ENCODE assay signal across 17 cellular contexts in the genomic region with DNA sequence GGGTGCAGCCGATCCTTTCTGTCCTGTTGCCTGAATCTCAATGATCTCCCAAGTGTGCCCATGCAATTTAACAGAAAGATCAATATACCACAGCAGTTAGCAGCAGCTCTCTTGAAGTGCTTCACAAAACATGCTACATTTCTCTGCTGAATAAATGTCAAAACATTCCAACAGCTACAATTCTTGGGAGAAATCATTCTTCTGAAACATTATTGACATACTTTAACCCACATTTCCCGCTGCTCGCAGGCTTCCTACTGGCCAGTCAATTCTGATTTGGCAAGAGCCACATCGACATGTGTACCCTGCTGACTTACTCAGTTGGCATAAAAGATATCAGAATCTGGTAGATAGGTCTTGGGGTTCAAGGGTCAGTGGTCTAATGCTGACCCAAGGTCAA.
DNase-seq lines count a peak whose midpoint lies in the region; ATAC-seq, FAIRE-seq and TF ChIP-seq lines count a peak whose summit lies in the region.
"Had no signal": no experiment of that assay in that cellular context is flagged by ENCODE, and none has a peak within 500 bp of the region (broad histone marks: within the 10 kb centered on the region; RNA-seq: fewer than 3 reads in every experiment).

No MANE protein-coding gene starts in this region.

- 0 out of 4 replicates have a peak, but pooled peaks have one; percentile 4 to 18 for TF ChIP-seq RAD21 in H1 (IDR thresholded peaks at IDR 0.05 in 1 of 2, conservative IDR thresholded peaks at IDR 0.05 in 1 of 2; ENCODE audit: low read depth in 2 of 2, low read length in 2 of 2)

- no peak overlapping the region for H3K9ac ChIP-seq in H1 (replicated peaks in 1 of 4; ENCODE audit: extremely low read depth in 1 of 4, low read depth in 3 of 4, low read length in 3 of 4)
- H3K9ac ChIP-seq in neuronal stem cell (ENCODE audit: low read depth, low read length, poor library complexity) = no peak overlapping the region
- H3K9ac ChIP-seq: BLaER1 had no signal

- FAIRE-seq in D721Med (lab: Jason Lieb, UNC) = peak; percentile 29
- no peak for FAIRE-seq in H1 (lab: Jason Lieb, UNC)
- FAIRE-seq: GM12878, GM18507 had no signal

- no peak overlapping the region for H4K5ac ChIP-seq in H1 (ENCODE audit: insufficient read length, low read depth, low read length)

- H2AFZ ChIP-seq in H1 (ENCODE audit: low read length) = peak overlapping the region; percentile 54; the same call in 1 of the 2 replicates
- peak overlapping the region; percentile 33 for H2AFZ ChIP-seq in neuronal stem cell (ENCODE audit: low read length)

- H2AK5ac ChIP-seq in H1 (ENCODE audit: low read depth, low read length) (no peak overlapping the region), neuronal stem cell (ENCODE audit: low read depth, low read length) (no peak overlapping the region)

- H3K4ac ChIP-seq in H1 (replicated peaks; ENCODE audit: insufficient read length, low read depth, low read length) (no peak overlapping the region), neuronal stem cell (ENCODE audit: low read length) (no peak overlapping the region)

- H3K4me1 ChIP-seq in H1 (replicated peaks in 1 of 4; ENCODE audit: control insufficient read depth in 3 of 4, insufficient read depth in 4 of 4, low read length in 3 of 4) = no peaks in the 10 kb centered on the region
- peaks cover 0 to 2% of the 10 kb centered on the region in 2 donors for H3K4me1 ChIP-seq in neuronal stem cell (ENCODE audit: control insufficient read depth in 2 of 2, insufficient read depth in 1 of 2, low read depth in 1 of 2, low read length in 2 of 2)
- H3K4me1 ChIP-seq: BLaER1, HAP-1 had no signal

- no peak overlapping the region for H2BK12ac ChIP-seq in H1 (ENCODE audit: low read depth, low read length)
- no peak overlapping the region for H2BK12ac ChIP-seq in neuronal stem cell (ENCODE audit: low read length)

- H3K79me1 ChIP-seq in H1 (ENCODE audit: low read depth, low read length) (no peaks in the 10 kb centered on the region), neuronal stem cell (ENCODE audit: low read depth, low read length) (no peaks in the 10 kb centered on the region)

- H3K4me3 ChIP-seq in H1 (ENCODE audit: extremely low read depth in 1 of 4, insufficient read depth in 2 of 4, low read depth in 3 of 4, low read length in 4 of 4) = no peak overlapping the region
- no peak overlapping the region for H3K4me3 ChIP-seq in neuronal stem cell (ENCODE audit: low read length in 2 of 2)
- H3K4me3 ChIP-seq: BLaER1, GM12878, HAP-1 had no signal

- no peak overlapping the region for H2BK20ac ChIP-seq in H1 (ENCODE audit: low read length)

- H3K18ac ChIP-seq in H1 (ENCODE audit: extremely low read depth, low read length) (no peak overlapping the region), neuronal stem cell (ENCODE audit: low read length) (no peak overlapping the region)

- H3K27ac ChIP-seq in H1 (ENCODE audit: low read depth, low read length) (no peak overlapping the region), neuronal stem cell (replicated peaks; ENCODE audit: low read length) (no peak overlapping the region)
- H3K27ac ChIP-seq: BLaER1 had no signal

- H3K36me3 ChIP-seq in H1 (ENCODE audit: control insufficient read depth in 2 of 4, insufficient read depth in 4 of 4, low read length in 3 of 4) = no peaks in the 10 kb centered on the region
- no peaks in the 10 kb centered on the region for H3K36me3 ChIP-seq in neuronal stem cell (replicated peaks in 1 of 2; ENCODE audit: control insufficient read depth in 2 of 2, insufficient read depth in 2 of 2, low read length in 2 of 2)
- H3K36me3 ChIP-seq: BLaER1, HAP-1 had no signal

- no peak overlapping the region for H2BK120ac ChIP-seq in H1 (replicated peaks; ENCODE audit: low read depth, low read length)
- H2BK120ac ChIP-seq in neuronal stem cell (ENCODE audit: low read depth, low read length) = no peak overlapping the region

- H3K23me2 ChIP-seq in H1 (ENCODE audit: low read depth, low read length) = no peaks in the 10 kb centered on the region

- no peaks in the 10 kb centered on the region for H3K9me3 ChIP-seq in H1 (ENCODE audit: insufficient read depth in 2 of 2, low read depth in 1 of 2, low read length in 1 of 2)
- peaks cover 0 to 4% of the 10 kb centered on the region in 2 donors for H3K9me3 ChIP-seq in neuronal stem cell (replicated peaks in 1 of 2; ENCODE audit: control insufficient read depth in 2 of 2, insufficient read depth in 1 of 2, low read depth in 1 of 2, low read length in 2 of 2)
- H3K9me3 ChIP-seq: BLaER1, HAP-1 had no signal

- H3K79me2 ChIP-seq in H1 (ENCODE audit: control insufficient read depth in 1 of 2, insufficient read depth in 2 of 2, low read length in 2 of 2) = no peaks in the 10 kb centered on the region

- no peak overlapping the region for H4K91ac ChIP-seq in H1 (replicated peaks; ENCODE audit: insufficient read length, low read length)
- no peak overlapping the region for H4K91ac ChIP-seq in neuronal stem cell (ENCODE audit: low read depth, low read length, poor library complexity)

- H4K8ac ChIP-seq in H1 (ENCODE audit: extremely low read depth, insufficient read depth, low read length) (no peak overlapping the region), neuronal stem cell (ENCODE audit: low read depth, low read length) (no peak overlapping the region)

- no peak overlapping the region for H3K56ac ChIP-seq in H1 (replicated peaks; ENCODE audit: insufficient read length, low read depth, low read length)

- H3K23ac ChIP-seq in H1 (ENCODE audit: insufficient read length) (no peak overlapping the region), neuronal stem cell (ENCODE audit: low read depth, low read length, poor library complexity) (no peak overlapping the region)

- H3K27me3 ChIP-seq in H1 (replicated peaks in 1 of 4; ENCODE audit: control insufficient read depth in 3 of 4, extremely low read depth in 1 of 4, insufficient read depth in 3 of 4, low read length in 3 of 4) (no peaks in the 10 kb centered on the region), neuronal stem cell (ENCODE audit: control insufficient read depth in 3 of 3, insufficient read depth in 3 of 3, low read depth in 1 of 3, low read length in 3 of 3) (no peaks in the 10 kb centered on the region)
- H3K27me3 ChIP-seq: BLaER1 had no signal

- DNase-seq in D721Med (ENCODE audit: insufficient read length, low spot score) = no peak
- DNase-seq in H1 (ENCODE audit: low read depth in 1 of 2, low spot score in 2 of 2) = no peak
- DNase-seq in kidney glomerular epithelial cell (lab: John Stamatoyannopoulos, UW) = peak; percentile 16
- DNase-seq in neuronal stem cell (ENCODE audit: low spot score) = no peak
- DNase-seq in NCI-H1694 (lab: John Stamatoyannopoulos, UW) = no peak
- no peak for DNase-seq in NCI-H187 (lab: John Stamatoyannopoulos, UW)
- no peak for DNase-seq in erythroblast (lab: John Stamatoyannopoulos, UW)
- DNase-seq: 8988T, AML-193, Calu3, DMS79, GOT3 had no signal

- TF ChIP-seq POLR2A in H1 (IDR thresholded peaks at IDR 0.05; ENCODE audit: control extremely low read depth in 1 of 2, low read depth in 2 of 2, low read length in 2 of 2) = no peak
- no peak for TF ChIP-seq POLR2A in erythroblast (IDR thresholded peaks at IDR 0.05; ENCODE audit: low read length)

- POLR2A ChIA-PET in H1 (lab: Charles Lee; ENCODE audit: partially characterized antibody) = no interaction called here

- CTCF ChIA-PET in H1 (lab: Charles Lee; ENCODE audit: partially characterized antibody) = no interaction called here

- TF ChIP-seq CTCF in D721Med (IDR thresholded peaks at IDR 0.05; ENCODE audit: insufficient read depth, missing control alignments) = no peak
- peak in 1 of 3 experiments; percentile 12; a peak in 1 of 4 replicates for TF ChIP-seq CTCF in H1 (IDR thresholded peaks at IDR 0.05; ENCODE audit: control extremely low read depth in 1 of 3, insufficient read depth in 1 of 3, low read depth in 1 of 3, low read length in 3 of 3)

- WGBS in H1 (ENCODE audit: extremely low coverage in 1 of 2, insufficient coverage in 1 of 2, insufficient read length in 1 of 2, insufficient replicate concordance in 2 of 2, low coverage in 1 of 2, low lambda C conversion rate in 2 of 2, missing lambda C conversion rate in 1 of 2), 2 experiments = 93% methylated on average over 4 of the region's 4 CpGs; no CpG with 5 or more reads in 1 of the 2 experiments
- WGBS in neuronal stem cell (ENCODE audit: extremely low coverage in 2 of 2, insufficient read length in 2 of 2, insufficient replicate concordance in 1 of 2), 2 donors = no CpG with 5 or more reads among the region's 4 CpGs

- ATAC-seq in GM21825 (IDR thresholded peaks at IDR 0.05; ENCODE audit: unreplicated experiment) = no peak
- ATAC-seq: GM12878 had no signal

- no peak for TF ChIP-seq EP300 in H1 (IDR thresholded peaks at IDR 0.05; ENCODE audit: borderline replicate concordance in 1 of 2, low read depth in 2 of 2, low read length in 2 of 2)

- H3K4me2 ChIP-seq in H1 (ENCODE audit: insufficient read depth in 1 of 2, low read depth in 2 of 2, low read length in 2 of 2) (no peak overlapping the region), neuronal stem cell (ENCODE audit: insufficient read depth, low read length, poor library complexity, severe bottlenecking) (no peak overlapping the region)
- H3K4me2 ChIP-seq: BLaER1 had no signal

- H2BK5ac ChIP-seq in H1 (ENCODE audit: low read depth, low read length) = no peak overlapping the region
- no peak overlapping the region for H2BK5ac ChIP-seq in neuronal stem cell (ENCODE audit: low read length)

- no peak overlapping the region for H3K14ac ChIP-seq in H1 (ENCODE audit: insufficient read length)
- no peak overlapping the region for H3K14ac ChIP-seq in neuronal stem cell (ENCODE audit: low read length)

- no peaks in the 10 kb centered on the region for H4K20me1 ChIP-seq in H1 (replicated peaks in 1 of 2; ENCODE audit: control insufficient read depth in 1 of 2, insufficient read depth in 2 of 2, low read length in 2 of 2)
- H4K20me1 ChIP-seq: BLaER1 had no signal

- H2BK15ac ChIP-seq in H1 (ENCODE audit: low read length) = no peak overlapping the region
- no peak overlapping the region for H2BK15ac ChIP-seq in neuronal stem cell (ENCODE audit: low read length)

TF ChIP-seq in H1, 55 proteins besides CTCF, POLR2A, EP300 and RAD21 (continues in another document):
- TF ChIP-seq SP2 (IDR thresholded peaks at IDR 0.05; ENCODE audit: low read length) (no peak), BRCA1 (IDR thresholded peaks at IDR 0.05; ENCODE audit: low read depth, low read length) (no peak), EZH2 (IDR thresholded peaks at IDR 0.05; ENCODE audit: low read depth, low read length, severe bottlenecking) (no peak), SIN3A (conservative IDR thresholded peaks at IDR 0.05 in 1 of 2, IDR thresholded peaks at IDR 0.05 in 1 of 2; ENCODE audit: low read depth in 1 of 2, low read length in 2 of 2) (no peak), POU5F1 (IDR thresholded peaks at IDR 0.05; ENCODE audit: low read depth, low read length) (no peak), JUND (IDR thresholded peaks at IDR 0.05; ENCODE audit: low read length) (no peak), NRF1 (IDR thresholded peaks at IDR 0.05; ENCODE audit: low read depth, low read length) (no peak), TAF1 (IDR thresholded peaks at IDR 0.05; ENCODE audit: low read depth, low read length) (no peak), KDM4A (IDR thresholded peaks at IDR 0.05; ENCODE audit: low read depth, low read length, severe bottlenecking) (no peak), CTBP2 (IDR thresholded peaks at IDR 0.05; ENCODE audit: borderline replicate concordance, insufficient read depth, insufficient read length, low read length) (no peak), CHD1 (IDR thresholded peaks at IDR 0.05; ENCODE audit: low read depth, low read length) (no peak)
